In genomic region chr12:94190623-94191022, GRCh38 we compare ENCODE assay signal across 27 cellular contexts. TPM values are rescaled to one million over a fixed set of nuclear protein-coding genes. Genes with fewer than 3 reads are reported as not detected.
A peak's percentile ranks its signal among the peaks of the same experiment; 100 is the strongest.
DNase-seq lines count a peak whose midpoint lies in the region; ATAC-seq and TF ChIP-seq lines count a peak whose summit lies in the region.
"Had no signal": no experiment of that assay in that cellular context is flagged by ENCODE, and none has a peak within 500 bp of the region (broad histone marks: within the 10 kb centered on the region; RNA-seq: fewer than 3 reads in every experiment).

No MANE protein-coding gene starts in this region.

- H4K20me1 ChIP-seq in KMS-11 (ENCODE audit: insufficient read depth) = no peaks in the 10 kb centered on the region

- POLR2A ChIA-PET in CD4-positive, alpha-beta memory T cell (lab: Charles Lee; ENCODE audit: partially characterized antibody) = no interaction called here
- POLR2A ChIA-PET in activated B cell treated with CpG ODN at 0.5 μM for 24 hours (lab: Charles Lee) = no interaction called here

- peak overlapping the region in 4 of 7 donors; percentile 13 to 73 (median 50) for H3K27ac Mint-ChIP-seq in CD4-positive, alpha-beta memory T cell
- peak overlapping the region; percentile 43 for H3K27ac Mint-ChIP-seq in activated B cell treated with CpG ODN at 0.5 μM for 24 hours
- H3K27ac Mint-ChIP-seq: CD4-positive, alpha-beta T cell; GM23338; T-helper 1 cell treated with Interleukin-12 subunit alpha and Interleukin-12 subunit beta and Interleukin-4 antibody, amounts not matched to agents 30 μg/mL and 1 μg/mL, for 36 hours had no signal

- H3K79me2 ChIP-seq in KMS-11 (ENCODE audit: insufficient read depth, low read depth) = no peaks in the 10 kb centered on the region

- no peaks in the 10 kb centered on the region for H3K27me3 Mint-ChIP-seq in CD4-positive, alpha-beta memory T cell
- H3K27me3 Mint-ChIP-seq in activated B cell treated with CpG ODN at 0.5 μM for 24 hours = no peaks in the 10 kb centered on the region
- H3K27me3 Mint-ChIP-seq: CD4-positive, alpha-beta T cell had no signal

- H3K27me3 ChIP-seq in CD4-positive, alpha-beta memory T cell (ENCODE audit: insufficient read depth, low read length) = no peaks in the 10 kb centered on the region
- H3K27me3 ChIP-seq in KMS-11 (ENCODE audit: insufficient read depth, low read depth) = no peaks in the 10 kb centered on the region
- H3K27me3 ChIP-seq: BE2C, MG63 had no signal

- H3K4me2 ChIP-seq in KMS-11 = peak overlapping the region; percentile 1; the same call in 1 of the 2 replicates
- H3K4me2 ChIP-seq: GM23338 had no signal

- no peak overlapping the region for H3K4me3 Mint-ChIP-seq in CD4-positive, alpha-beta memory T cell
- no peak overlapping the region for H3K4me3 Mint-ChIP-seq in activated B cell treated with CpG ODN at 0.5 μM for 24 hours
- H3K4me3 Mint-ChIP-seq: CD4-positive, alpha-beta T cell; GM23338; T-helper 1 cell treated with Interleukin-12 subunit alpha and Interleukin-12 subunit beta and Interleukin-4 antibody, amounts not matched to agents 30 μg/mL and 1 μg/mL, for 36 hours had no signal

- DNase-seq in CD4-positive, alpha-beta memory T cell = no peak
- DNase-seq in activated B cell treated with CpG ODN at 0.5 μM for 24 hours (no peak), foreskin fibroblast (no peak), NCI-H526 treated with DMSO at 0.1 percent for 48 hours (lab: John Stamatoyannopoulos, UW) (no peak), COLO668 (lab: John Stamatoyannopoulos, UW; ENCODE audit: unreplicated experiment) (no peak)
- DNase-seq: BE2C; Calu3; CD4-positive, alpha-beta T cell; DMS53; HCEC 1CT; IMR-90; Karpas-422; MG63; NCI-H1092; NCI-H1436 treated with DMSO at 0.1 percent for 48 hours; NCI-H2029; NCI-H2171; NCI-H446 treated with DMSO at 0.1 percent for 48 hours; NCI-H748 treated with DMSO at 0.1 percent for 48 hours; PC-3 had no signal

- H3K4me1 Mint-ChIP-seq in CD4-positive, alpha-beta memory T cell = peaks cover 0 to 16% (median 2%) of the 10 kb centered on the region in 4 donors
- peaks cover 25% of the 10 kb centered on the region for H3K4me1 Mint-ChIP-seq in activated B cell treated with CpG ODN at 0.5 μM for 24 hours

- H3K36me3 ChIP-seq in CD4-positive, alpha-beta memory T cell (ENCODE audit: insufficient read depth, low read length) = no peaks in the 10 kb centered on the region
- H3K36me3 ChIP-seq in KMS-11 (ENCODE audit: insufficient read depth) = no peaks in the 10 kb centered on the region
- H3K36me3 ChIP-seq: BE2C, MG63 had no signal

- CTCF ChIA-PET in CD4-positive, alpha-beta memory T cell (lab: Charles Lee; ENCODE audit: partially characterized antibody) = no interaction called here
- CTCF ChIA-PET in activated B cell treated with CpG ODN at 0.5 μM for 24 hours (lab: Charles Lee) = no interaction called here

- no peaks in the 10 kb centered on the region for H3K9me3 ChIP-seq in CD4-positive, alpha-beta memory T cell (ENCODE audit: control insufficient read depth in 1 of 2, low read length in 2 of 2)
- H3K9me3 ChIP-seq: BE2C, MG63 had no signal

- no peaks in the 10 kb centered on the region for H3K4me1 ChIP-seq in CD4-positive, alpha-beta memory T cell (ENCODE audit: insufficient read depth, low read length)
- H3K4me1 ChIP-seq in KMS-11 (ENCODE audit: low read depth, poor library complexity, severe bottlenecking) = peaks cover 26% of the 10 kb centered on the region

- no peak overlapping the region for H2AFZ ChIP-seq in KMS-11 (ENCODE audit: low read depth)
- H2AFZ ChIP-seq: GM23338 had no signal

- H3K27ac ChIP-seq in CD4-positive, alpha-beta memory T cell (ENCODE audit: low read depth, low read length) = no peak overlapping the region
- H3K27ac ChIP-seq in KMS-11 = peak overlapping the region; percentile 38; the same call in 1 of the 2 replicates
- H3K27ac ChIP-seq: HL-60, RWPE1 had no signal

- no peak for TF ChIP-seq CTCF in KMS-11 (conservative IDR thresholded peaks at IDR 0.05; ENCODE audit: low read depth, low read length)
- TF ChIP-seq CTCF in activated B cell treated with CpG ODN at 0.5 μM for 24 hours (IDR thresholded peaks at IDR 0.05) = no peak
- no peak for TF ChIP-seq CTCF in foreskin fibroblast (IDR thresholded peaks at IDR 0.05; ENCODE audit: low read depth, low read length)

- ATAC-seq in GM18867 (IDR thresholded peaks at IDR 0.05; ENCODE audit: unreplicated experiment) (peak; percentile 12), activated B cell treated with CpG ODN at 0.5 μM for 24 hours (ENCODE audit: low read depth) (no peak), HG02840 (IDR thresholded peaks at IDR 0.05; ENCODE audit: low FRiP score, unreplicated experiment) (no peak)
- ATAC-seq: GM23338, PC-3 had no signal

- intact Hi-C loops in CD4-positive, alpha-beta memory T cell (cut with micrococcal nuclease) = no loop called here
- intact Hi-C loops in activated B cell treated with CpG ODN at 0.5 μM for 24 hours (cut with micrococcal nuclease) = loop anchor here (2.0 kb wide), 1 partner anchor 14 kb away; no protein-coding TSS in a partner anchor

- H3K4me3 ChIP-seq in CD4-positive, alpha-beta memory T cell (ENCODE audit: low read length in 2 of 2) = no peak overlapping the region
- no peak overlapping the region for H3K4me3 ChIP-seq in KMS-11 (IDR thresholded peaks at IDR 0.05; ENCODE audit: insufficient read depth, low read depth, low read length)
- H3K4me3 ChIP-seq in foreskin fibroblast (ENCODE audit: low read depth in 1 of 2, low read length in 2 of 2) = no peak overlapping the region
- H3K4me3 ChIP-seq: GM23338, MG63 had no signal

- peaks cover 48 to 49% of the 10 kb centered on the region in 2 donors for H3K36me3 Mint-ChIP-seq in CD4-positive, alpha-beta memory T cell
- peaks cover 28% of the 10 kb centered on the region for H3K36me3 Mint-ChIP-seq in activated B cell treated with CpG ODN at 0.5 μM for 24 hours (ENCODE audit: low read depth)

- H3K9ac ChIP-seq in KMS-11 = no peak overlapping the region

- peaks cover 0 to 3% (median 0%) of the 10 kb centered on the region in 8 donors for H3K9me3 Mint-ChIP-seq in CD4-positive, alpha-beta memory T cell
- H3K9me3 Mint-ChIP-seq in activated B cell treated with CpG ODN at 0.5 μM for 24 hours = peaks cover 2% of the 10 kb centered on the region
- H3K9me3 Mint-ChIP-seq: CD4-positive, alpha-beta T cell; GM23338 had no signal

RNA-seq across cellular contexts. Expression of gene PLXNC1, which starts 42.2 kb away (rescaled TPM):
- total RNA-seq in CD4-positive, alpha-beta memory T cell = 10 to 100 TPM; 26.4 to 27.6 TPM
- 1 to 10 TPM; 2.9 to 8.3 TPM for polyA plus RNA-seq in CD4-positive, alpha-beta memory T cell
- total RNA-seq in activated B cell treated with CpG ODN at 0.5 μM for 24 hours = 27.0 and 30.9 TPM in 2 replicates
